ENCODE assay signal across 16 cellular contexts in the genomic region with DNA sequence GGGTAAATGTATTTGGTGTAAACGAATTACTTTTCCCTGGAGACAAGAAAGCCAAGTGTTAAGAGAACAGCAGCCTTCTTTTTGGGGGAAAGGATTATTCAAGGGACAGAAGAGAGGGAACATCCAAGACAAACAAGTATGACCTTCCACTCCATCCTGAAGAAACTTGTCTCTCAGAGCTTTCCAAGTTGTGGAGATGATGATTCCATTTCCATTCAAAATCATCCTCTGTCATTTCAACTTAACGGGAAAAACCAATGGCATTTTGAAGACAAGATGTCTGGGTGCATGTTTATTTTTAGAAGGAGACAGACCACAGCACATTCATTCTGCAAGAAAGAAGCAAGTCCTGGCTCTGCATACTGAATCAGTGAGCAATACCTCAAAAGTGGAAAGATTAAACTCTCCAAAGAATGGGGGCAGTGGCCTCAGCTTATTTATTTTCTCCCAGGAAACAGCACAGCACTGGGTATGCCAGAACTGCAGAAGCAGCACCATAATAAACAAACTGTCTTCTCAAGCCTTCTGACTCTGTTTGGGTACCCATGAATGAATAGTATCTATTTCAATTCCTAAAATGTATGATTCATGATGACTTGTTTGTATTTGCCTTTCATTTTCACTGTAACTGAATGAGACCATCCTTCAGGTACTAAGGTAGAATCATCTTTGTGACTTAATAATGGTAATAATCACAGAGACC.
DNase-seq lines count a peak whose midpoint lies in the region; ATAC-seq, FAIRE-seq and TF ChIP-seq lines count a peak whose summit lies in the region.
"Had no signal": no experiment of that assay in that cellular context is flagged by ENCODE, and none has a peak within 500 bp of the region (broad histone marks: within the 10 kb centered on the region; RNA-seq: fewer than 3 reads in every experiment).

No MANE protein-coding gene starts in this region.

- intact Hi-C loops in lower leg skin (cut with DNase I; ENCODE audit: low total_unique reads), result no loop called here

- DNase-seq in AG20443 (ENCODE audit: low spot score) (peak; percentile 52), NCI-H226 (peak; percentile 19), epithelial cell of proximal tubule (ENCODE audit: low read depth) (peak; percentile 10), non-pigmented ciliary epithelial cell (ENCODE audit: low read depth) (peak; percentile 79), NCI-H187 (lab: John Stamatoyannopoulos, UW) (no peak), lower leg skin (ENCODE audit: low spot score in 2 of 2) (no peak), D721Med (ENCODE audit: insufficient read length, low spot score) (no peak)
- DNase-seq: activated CD8-positive, alpha-beta T cell treated with anti-CD3 and anti-CD28 coated beads, Interleukin-2, amount 10 ng/mL, durations not matched to agents 7 days and 5 days; activated naive CD4-positive, alpha-beta T cell; CD8-positive, alpha-beta memory T cell; head of caudate nucleus; Karpas-422; NCI-H2171; psoas muscle; stimulated activated naive CD8-positive, alpha-beta T cell treated with anti-CD3 and anti-CD28 coated beads, Interleukin-15, amount 100 ng/mL, for 72 hours had no signal

- 55 to 59% methylated on average over 2 of the region's 2 CpGs for WGBS in lower leg skin, 2 donors

- no peak for TF ChIP-seq POLR2A in lower leg skin (IDR thresholded peaks at IDR 0.05)

- TF ChIP-seq CTCF in epithelial cell of proximal tubule (conservative IDR thresholded peaks at IDR 0.05; ENCODE audit: low read depth, low read length) (no peak), lower leg skin (IDR thresholded peaks at IDR 0.05) (no peak), D721Med (IDR thresholded peaks at IDR 0.05; ENCODE audit: insufficient read depth, missing control alignments) (no peak)

- no peak for ATAC-seq in GM18517 (IDR thresholded peaks at IDR 0.05; ENCODE audit: unreplicated experiment)
- ATAC-seq: activated CD8-positive, alpha-beta T cell treated with anti-CD3 and anti-CD28 coated beads, Interleukin-2, amount 10 ng/mL, durations not matched to agents 7 days and 5 days; psoas muscle; stimulated activated naive CD8-positive, alpha-beta T cell treated with anti-CD3 and anti-CD28 coated beads, Interleukin-15, amount 100 ng/mL, for 72 hours had no signal

- no peak for FAIRE-seq in D721Med (lab: Jason Lieb, UNC)

- H3K4me3 ChIP-seq in epithelial cell of proximal tubule (ENCODE audit: low read depth, low read length) (no peak overlapping the region), lower leg skin (ENCODE audit: low read depth, poor library complexity, severe bottlenecking) (no peak overlapping the region)
- H3K4me3 ChIP-seq: psoas muscle had no signal

Comparison
In these comparisons a context has a peak if more than half of its experiments do, and no peak if none do; other contexts are left out.
1. DNase-seq: peak in AG20443 (single experiment), NCI-H226 (single experiment), epithelial cell of proximal tubule (single experiment) and non-pigmented ciliary epithelial cell (single experiment); none in NCI-H187 (0 of 2), lower leg skin (0 of 2) and D721Med (single experiment).